1 cellular context compared by ENCODE assay signal in the genomic region with DNA sequence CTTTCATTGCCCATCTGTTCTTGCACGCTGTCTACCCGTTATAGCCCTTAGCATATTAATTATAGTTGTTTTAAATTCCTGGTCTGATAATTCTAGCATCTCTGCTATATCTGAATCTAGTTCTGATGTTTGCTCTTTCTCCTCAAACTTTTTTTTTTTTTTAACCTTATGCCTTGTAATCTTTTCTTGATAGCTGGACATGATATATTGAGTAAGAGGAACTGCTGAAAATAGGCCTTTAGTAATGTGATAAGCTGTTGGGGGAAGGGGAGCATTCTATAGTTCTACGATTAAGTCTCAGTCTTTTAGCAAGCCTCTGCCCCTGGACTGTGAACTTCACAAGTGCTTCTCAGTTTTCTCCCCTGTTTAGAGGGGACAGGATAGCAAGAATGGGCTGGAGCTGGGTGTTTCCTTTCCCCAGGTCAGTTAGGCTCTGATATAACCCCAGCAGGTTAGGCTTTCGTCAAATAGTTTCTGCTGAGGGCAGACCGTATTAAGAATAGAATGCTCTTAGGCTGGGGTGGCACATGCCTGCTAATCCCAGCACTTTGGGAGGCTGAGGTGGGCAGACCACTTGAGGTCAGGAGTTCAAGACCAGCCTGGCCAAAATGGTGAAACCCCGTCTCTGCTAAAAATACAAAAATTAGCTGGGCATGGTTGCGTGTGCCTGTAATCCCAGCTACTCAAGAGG.
TF ChIP-seq lines count a peak whose summit lies in the region.

No MANE protein-coding gene starts in this region.

TF ChIP-seq in K562, 482 proteins besides CTCF, POLR2A, EP300 and RAD21 (continued from another document and continues in another):
- TF ChIP-seq, protein P1, sequence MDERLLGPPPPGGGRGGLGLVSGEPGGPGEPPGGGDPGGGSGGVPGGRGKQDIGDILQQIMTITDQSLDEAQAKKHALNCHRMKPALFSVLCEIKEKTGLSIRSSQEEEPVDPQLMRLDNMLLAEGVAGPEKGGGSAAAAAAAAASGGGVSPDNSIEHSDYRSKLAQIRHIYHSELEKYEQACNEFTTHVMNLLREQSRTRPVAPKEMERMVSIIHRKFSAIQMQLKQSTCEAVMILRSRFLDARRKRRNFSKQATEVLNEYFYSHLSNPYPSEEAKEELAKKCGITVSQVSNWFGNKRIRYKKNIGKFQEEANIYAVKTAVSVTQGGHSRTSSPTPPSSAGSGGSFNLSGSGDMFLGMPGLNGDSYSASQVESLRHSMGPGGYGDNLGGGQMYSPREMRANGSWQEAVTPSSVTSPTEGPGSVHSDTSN (CRISPR knock-in tag; IDR thresholded peaks at IDR 0.05; ENCODE audit: low read depth): no peak
- TF ChIP-seq, protein P1 (tag; conservative IDR thresholded peaks at IDR 0.05; ENCODE audit: low read depth): peak; percentile 95
- TF ChIP-seq ZNF551 (CRISPR knock-in tag; IDR thresholded peaks at IDR 0.05) (no peak), ZBTB40 (IDR thresholded peaks at IDR 0.05) (no peak), ZBTB40 (CRISPR knock-in tag; IDR thresholded peaks at IDR 0.05) (no peak), THRAP3 (IDR thresholded peaks at IDR 0.05; ENCODE audit: borderline replicate concordance) (no peak), RHOXF2B (CRISPR knock-in tag; conservative IDR thresholded peaks at IDR 0.05) (no peak), ZNF23 (CRISPR knock-in tag; IDR thresholded peaks at IDR 0.05) (no peak), ZNF124 (CRISPR knock-in tag; IDR thresholded peaks at IDR 0.05) (no peak), TCF15 (CRISPR knock-in tag; IDR thresholded peaks at IDR 0.05) (no peak), MED1 (CRISPR knock-in tag; IDR thresholded peaks at IDR 0.05; ENCODE audit: borderline replicate concordance) (no peak), LARP7 (IDR thresholded peaks at IDR 0.05) (no peak), TOE1 (IDR thresholded peaks at IDR 0.05; ENCODE audit: borderline replicate concordance) (no peak), TOE1 (CRISPR knock-in tag; IDR thresholded peaks at IDR 0.05; ENCODE audit: borderline replicate concordance, low read depth) (no peak), ZBTB1 (CRISPR knock-in tag; IDR thresholded peaks at IDR 0.05; ENCODE audit: borderline replicate concordance, low read depth) (no peak), XRCC4 (IDR thresholded peaks at IDR 0.05; ENCODE audit: extremely low read depth, insufficient read depth, insufficient read length) (no peak), FOXA3 (CRISPR knock-in tag; conservative IDR thresholded peaks at IDR 0.05 in 1 of 2, IDR thresholded peaks at IDR 0.05 in 1 of 2) (no peak), CREB3L1 (IDR thresholded peaks at IDR 0.05; ENCODE audit: borderline replicate concordance, low read depth) (no peak), MCM2 (IDR thresholded peaks at IDR 0.05; ENCODE audit: low read depth) (no peak), TCF3 (CRISPR knock-in tag; IDR thresholded peaks at IDR 0.05) (peak; percentile 61), HDAC2 (IDR thresholded peaks at IDR 0.05) (peak; percentile 20; the same call in 1 of the 2 replicates), NUFIP1 (IDR thresholded peaks at IDR 0.05; ENCODE audit: partially characterized antibody) (no peak), SNIP1 (IDR thresholded peaks at IDR 0.05; ENCODE audit: low read depth) (no peak), NR3C1 (CRISPR knock-in tag; IDR thresholded peaks at IDR 0.05) (no peak), ZNF24 (IDR thresholded peaks at IDR 0.05) (no peak), NFATC3 (IDR thresholded peaks at IDR 0.05) (no peak), SNAPC5 (CRISPR knock-in tag; IDR thresholded peaks at IDR 0.05) (no peak), TSHZ1 (CRISPR knock-in tag; IDR thresholded peaks at IDR 0.05) (no peak), ZNF764 (CRISPR knock-in tag; IDR thresholded peaks at IDR 0.05; ENCODE audit: low read depth) (no peak), FOXJ2 (tag; IDR thresholded peaks at IDR 0.05) (no peak), ZNF41 (CRISPR knock-in tag; conservative IDR thresholded peaks at IDR 0.05) (no peak), PRMT5 (CRISPR knock-in tag; IDR thresholded peaks at IDR 0.05) (no peak), GATA2 (CRISPR knock-in tag; IDR thresholded peaks at IDR 0.05) (peak; percentile 61), KLF6 (CRISPR knock-in tag; IDR thresholded peaks at IDR 0.05; ENCODE audit: borderline replicate concordance) (no peak), U2AF2 (optimal IDR thresholded peaks at IDR 0.05; ENCODE audit: low read depth, low read length) (no peak), ARID1B (IDR thresholded peaks at IDR 0.05) (peak; percentile 83), ZNF398 (CRISPR knock-in tag; IDR thresholded peaks at IDR 0.05) (no peak), SNRNP70 (optimal IDR thresholded peaks at IDR 0.05; ENCODE audit: low read depth, low read length) (no peak)
- TF ChIP-seq, protein P2, sequence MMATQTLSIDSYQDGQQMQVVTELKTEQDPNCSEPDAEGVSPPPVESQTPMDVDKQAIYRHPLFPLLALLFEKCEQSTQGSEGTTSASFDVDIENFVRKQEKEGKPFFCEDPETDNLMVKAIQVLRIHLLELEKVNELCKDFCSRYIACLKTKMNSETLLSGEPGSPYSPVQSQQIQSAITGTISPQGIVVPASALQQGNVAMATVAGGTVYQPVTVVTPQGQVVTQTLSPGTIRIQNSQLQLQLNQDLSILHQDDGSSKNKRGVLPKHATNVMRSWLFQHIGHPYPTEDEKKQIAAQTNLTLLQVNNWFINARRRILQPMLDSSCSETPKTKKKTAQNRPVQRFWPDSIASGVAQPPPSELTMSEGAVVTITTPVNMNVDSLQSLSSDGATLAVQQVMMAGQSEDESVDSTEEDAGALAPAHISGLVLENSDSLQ (IDR thresholded peaks at IDR 0.05): peak; percentile 72
